ENCODE assay signal across 8 cellular contexts in the genomic region with DNA sequence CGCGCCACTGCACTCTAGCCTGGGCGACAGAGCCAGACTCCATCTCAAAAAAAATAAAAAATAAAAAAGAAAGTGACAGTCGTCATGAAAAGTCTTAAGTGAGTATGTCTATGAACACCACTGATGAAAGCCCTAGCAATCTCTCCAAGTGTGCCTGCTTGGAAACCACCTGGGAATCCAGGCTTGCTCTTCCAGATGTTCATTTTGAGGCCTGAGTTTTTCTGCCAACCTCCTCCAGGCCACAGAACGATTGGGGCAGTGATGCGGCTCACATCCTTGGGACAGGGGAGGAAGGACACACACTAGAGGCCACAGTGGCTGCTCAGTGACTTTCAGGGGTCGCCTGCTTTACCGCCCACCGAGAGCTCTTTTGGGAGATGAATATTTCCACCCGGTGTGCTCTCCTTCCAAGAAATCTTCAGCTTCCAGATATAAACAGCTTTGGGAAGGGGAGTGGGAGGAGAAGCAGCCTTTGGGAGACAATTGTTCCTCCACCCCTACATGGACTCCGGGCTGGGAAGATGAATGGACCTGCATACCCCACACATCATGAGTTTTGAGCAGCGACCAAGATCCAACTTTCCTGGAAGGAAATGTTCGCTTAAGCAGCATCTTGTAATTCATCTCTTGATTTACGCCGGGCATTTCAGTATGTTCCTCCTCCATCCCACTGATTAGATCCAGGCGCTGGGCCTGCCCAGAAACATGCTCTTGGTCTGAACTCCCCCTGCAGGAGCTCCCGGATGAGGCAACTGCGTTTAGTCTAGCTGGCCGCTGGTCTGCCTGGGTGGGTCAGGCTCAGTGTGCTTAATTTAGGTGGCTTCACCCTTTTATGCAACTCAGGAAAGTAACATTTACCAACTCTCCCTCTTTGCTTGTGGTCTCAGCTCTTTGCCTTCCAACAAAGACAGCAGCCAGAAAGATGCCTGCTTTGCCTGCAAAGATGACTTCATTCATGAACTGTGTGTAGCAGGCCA. TPM values are rescaled to one million over a fixed set of nuclear protein-coding genes. Genes with fewer than 3 reads are reported as not detected.
DNase-seq lines count a peak whose midpoint lies in the region; ATAC-seq, FAIRE-seq and TF ChIP-seq lines count a peak whose summit lies in the region.

No MANE protein-coding gene starts in this region.

- H3K27me3 ChIP-seq in BE2C: no peaks in the 10 kb centered on the region
- 0 out of 2 replicates have a peak, but pooled peaks cover 3% of the 10 kb centered on the region for H3K27me3 ChIP-seq in MM.1S (replicated peaks; ENCODE audit: insufficient read depth, low read length)
- H3K27me3 ChIP-seq in HepG2 (ENCODE audit: control insufficient read depth in 1 of 2, insufficient read depth in 2 of 2, low read length in 2 of 2): peaks cover 0 to 1% of the 10 kb centered on the region in 2 experiments; a peak in 2 of 5 replicates
- no peaks in the 10 kb centered on the region for H3K27me3 ChIP-seq in vagina

- in situ Hi-C loops in HepG2 (cut with HindIII; ENCODE audit: extremely low pct_ligation_motif_present, low pct_unique_long_range_greater_than_20kb): loop anchor here (5.0 kb wide), 1 partner anchor 80 kb away; no protein-coding TSS in a partner anchor

- H4K20me1 ChIP-seq in MM.1S (ENCODE audit: insufficient read depth, low read length) (no peaks in the 10 kb centered on the region), HepG2 (ENCODE audit: insufficient read depth, low read length) (no peaks in the 10 kb centered on the region)

- H3K79me2 ChIP-seq in MM.1S (ENCODE audit: low read length): no peaks in the 10 kb centered on the region
- H3K79me2 ChIP-seq in HepG2 (ENCODE audit: insufficient read depth, low read length): no peaks in the 10 kb centered on the region

- H3K9ac ChIP-seq in MM.1S (ENCODE audit: low read length) (no peak overlapping the region), HepG2 (ENCODE audit: insufficient read depth, low read depth, low read length) (peak overlapping the region; percentile 3; the same call in 1 of the 2 replicates)

- intact Hi-C loops in HepG2 (cut with micrococcal nuclease; ENCODE audit: unreplicated experiment) (loop anchor here (1.0 to 5.0 kb wide), 2 partner anchors 88 to 135 kb away; a partner anchor contains a TSS), vagina (cut with DNase I) (loop anchor here (2.0 kb wide), 1 partner anchor 87 kb away; no protein-coding TSS in a partner anchor)

- H3K4me1 ChIP-seq in BE2C (peaks cover 17% of the 10 kb centered on the region), MM.1S (ENCODE audit: low read length) (no peaks in the 10 kb centered on the region), HepG2 (ENCODE audit: insufficient read depth, low read length) (peaks cover 46% of the 10 kb centered on the region), vagina (peaks cover 24% of the 10 kb centered on the region)

- no peak for TF ChIP-seq EP300 in HepG2 (IDR thresholded peaks at IDR 0.05; ENCODE audit: low read depth in 2 of 2, low read length in 2 of 2)
- no peak for TF ChIP-seq EP300 in HepG2 (CRISPR knock-in tag; IDR thresholded peaks at IDR 0.05; ENCODE audit: borderline replicate concordance)

- H2AFZ ChIP-seq in MM.1S (ENCODE audit: low read length) (no peak overlapping the region), HepG2 (ENCODE audit: low read length) (no peak overlapping the region)

- POLR2A ChIA-PET in HepG2 (lab: Yijun Ruan, JAX): interaction anchor here (1.0 to 1.6 kb wide), 2 partner anchors 9 to 273 kb away, joined by 4 to 8 read pairs; a partner anchor contains a TSS

- CTCF ChIA-PET in HepG2 (lab: Yijun Ruan, JAX; ENCODE audit: low intra/inter-chr PET ratio, low total read pairs): interaction anchor here (1.0 to 2.2 kb wide), 2 partner anchors 86 to 89 kb away, joined by 3 to 13 read pairs; no protein-coding TSS in a partner anchor

- peak; percentile 64 for FAIRE-seq in HepG2 (lab: Jason Lieb, UNC)

- TF ChIP-seq POLR2A in HepG2 (IDR thresholded peaks at IDR 0.05; ENCODE audit: insufficient read depth in 1 of 2, low read depth in 2 of 2, low read length in 2 of 2) (no peak), vagina (IDR thresholded peaks at IDR 0.05) (no peak)

- no peaks in the 10 kb centered on the region for H3K9me2 ChIP-seq in MM.1S (replicated peaks; ENCODE audit: insufficient read depth, low read length)

- DNase-seq in BE2C: peak; percentile 89
- DNase-seq in MM.1S: no peak
- DNase-seq in brain pericyte (ENCODE audit: low read depth, low spot score): peak; percentile 50
- peak; percentile 70 for DNase-seq in HepG2 (ENCODE audit: low spot score)
- peak in 1 of 2 donors; percentile 97 for DNase-seq in vagina (ENCODE audit: extremely low spot score in 2 of 2)
- no peak for DNase-seq in stimulated activated CD8-positive, alpha-beta memory T cell treated with anti-CD3 and anti-CD28 coated beads, Interleukin-4, amount 100 ng/mL, for 48 hours

- H3F3A ChIP-seq in MM.1S (ENCODE audit: insufficient read depth, low read length): no peaks in the 10 kb centered on the region

- TF ChIP-seq RAD21 in HepG2 (CRISPR knock-in tag; IDR thresholded peaks at IDR 0.05): peak; percentile 67

- H3K36me3 ChIP-seq in BE2C (no peaks in the 10 kb centered on the region), MM.1S (replicated peaks; ENCODE audit: insufficient read depth, low read length) (no peaks in the 10 kb centered on the region), HepG2 (replicated peaks in 1 of 2; ENCODE audit: control insufficient read depth in 1 of 2, insufficient read depth in 2 of 2, low read length in 2 of 2) (no peaks in the 10 kb centered on the region), vagina (no peaks in the 10 kb centered on the region)

- H3K4me3 ChIP-seq in BE2C (ENCODE audit: low read depth, low read length): peak overlapping the region; percentile 36
- no peak overlapping the region for H3K4me3 ChIP-seq in MM.1S (ENCODE audit: low read length)
- H3K4me3 ChIP-seq in HepG2 (replicated peaks in 1 of 3; ENCODE audit: insufficient read depth in 1 of 3, low read depth in 2 of 3, low read length in 3 of 3): peak overlapping the region in 1 of 3 experiments; percentile 43; a peak in 1 of 6 replicates
- no peak overlapping the region for H3K4me3 ChIP-seq in vagina

- peak; percentile 90 for TF ChIP-seq CTCF in BE2C (IDR thresholded peaks at IDR 0.05; ENCODE audit: low read depth, low read length)
- 0 out of 2 replicates have a peak, but pooled peaks have one; percentile 7 for TF ChIP-seq CTCF in MM.1S (IDR thresholded peaks at IDR 0.05; ENCODE audit: low read length)
- TF ChIP-seq CTCF in HepG2 (CRISPR knock-in tag; IDR thresholded peaks at IDR 0.05): peak; percentile 88
- peak in 2 of 3 experiments; percentile 15 to 74 for TF ChIP-seq CTCF in vagina (IDR thresholded peaks at IDR 0.05)

- H3K4me2 ChIP-seq in MM.1S (ENCODE audit: low read depth, low read length): no peak overlapping the region
- H3K4me2 ChIP-seq in HepG2 (ENCODE audit: low read depth, low read length): peak overlapping the region; percentile 73

- H3K9me3 ChIP-seq in BE2C: no peaks in the 10 kb centered on the region
- no peaks in the 10 kb centered on the region for H3K9me3 ChIP-seq in MM.1S (replicated peaks; ENCODE audit: insufficient read depth, low read length)
- peaks cover 6% of the 10 kb centered on the region; the same call in 1 of the 2 replicates for H3K9me3 ChIP-seq in HepG2 (ENCODE audit: low read length)
- no peaks in the 10 kb centered on the region for H3K9me3 ChIP-seq in vagina

- no TSS peak for BruUV-seq in HepG2 (replicated peaks; lab: Mats Ljungman, UMichigan)

- ATAC-seq in HepG2: peak; percentile 75
- ATAC-seq in HG02981 (IDR thresholded peaks at IDR 0.05; ENCODE audit: unreplicated experiment): no peak
- ATAC-seq in GM21723 (IDR thresholded peaks at IDR 0.05; ENCODE audit: unreplicated experiment): no peak

- WGBS in HepG2 (ENCODE audit: low lambda C conversion rate): 38% methylated on average over 19 of the region's 19 CpGs

- no peak overlapping the region for H3K27ac ChIP-seq in MM.1S (ENCODE audit: low read length)
- H3K27ac ChIP-seq in HepG2 (ENCODE audit: extremely low read length, insufficient read depth, low read length): no peak overlapping the region
- H3K27ac ChIP-seq in vagina: peak overlapping the region; percentile 96

TF ChIP-seq in HepG2, 621 proteins besides CTCF, POLR2A, EP300 and RAD21 (continues in another document):
- no peak for TF ChIP-seq ZNF737 (CRISPR knock-in tag; IDR thresholded peaks at IDR 0.05; ENCODE audit: borderline replicate concordance)
- TF ChIP-seq, protein P1, sequence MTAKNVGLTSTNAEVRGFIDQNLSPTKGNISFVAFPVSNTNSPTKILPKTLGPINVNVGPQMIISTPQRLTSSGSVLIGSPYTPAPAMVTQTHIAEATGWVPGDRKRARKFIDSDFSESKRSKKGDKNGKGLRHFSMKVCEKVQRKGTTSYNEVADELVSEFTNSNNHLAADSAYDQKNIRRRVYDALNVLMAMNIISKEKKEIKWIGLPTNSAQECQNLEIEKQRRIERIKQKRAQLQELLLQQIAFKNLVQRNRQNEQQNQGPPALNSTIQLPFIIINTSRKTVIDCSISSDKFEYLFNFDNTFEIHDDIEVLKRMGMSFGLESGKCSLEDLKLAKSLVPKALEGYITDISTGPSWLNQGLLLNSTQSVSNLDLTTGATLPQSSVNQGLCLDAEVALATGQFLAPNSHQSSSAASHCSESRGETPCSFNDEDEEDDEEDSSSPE (CRISPR knock-in tag; IDR thresholded peaks at IDR 0.05): no peak

RNA-seq across cellular contexts. Expression of a gene that starts 6.2 kb away (rescaled TPM):
- polyA plus RNA-seq in BE2C (2012; ENCODE audit: insufficient read depth, insufficient read length, low read depth): 24.7 TPM
- 12.8 and 14.5 TPM in 2 replicates for total RNA-seq in HepG2 (2016; rRNA removed; fragmentation: Illumina TruSeq; extraction: Trizol)
- total RNA-seq in HepG2 (2016; cell fraction: cytosol; rRNA removed; fragmentation: Illumina TruSeq; extraction: Trizol; ENCODE audit: low read depth): 5.3 and 5.6 TPM in 2 replicates
- total RNA-seq in HepG2 (2016; cell fraction: insoluble cytoplasmic fraction; rRNA removed; fragmentation: Illumina TruSeq; extraction: Trizol): 10.9 and 12.6 TPM in 2 replicates
- 4.9 and 6.6 TPM in 2 replicates for total RNA-seq in HepG2 (2016; cell fraction: membrane; rRNA removed; fragmentation: Illumina TruSeq; extraction: Trizol)
- 17.4 and 18.3 TPM in 2 replicates for total RNA-seq in HepG2 (2016; cell fraction: nucleus; rRNA removed; fragmentation: Illumina TruSeq; extraction: Trizol)
- polyA plus RNA-seq in HepG2 (2011; rRNA removed): 7.0 and 9.1 TPM in 2 replicates
- 5.7 and 7.4 TPM in 2 replicates for polyA plus RNA-seq in HepG2 (2011; cell fraction: cytosol; rRNA removed)
- polyA plus RNA-seq in HepG2 (2011; cell fraction: nucleus; rRNA removed): 11.9 and 14.3 TPM in 2 replicates
- 5.8 and 6.7 TPM in 2 replicates for polyA plus RNA-seq in HepG2 (2012)
- polyA plus RNA-seq in HepG2 (2016; cell fraction: cytosol; fragmentation: Illumina TruSeq; extraction: Trizol; ENCODE audit: low read depth): 1.2 and 1.3 TPM in 2 replicates
- 8.7 and 10.7 TPM in 2 replicates for polyA plus RNA-seq in HepG2 (2016; cell fraction: insoluble cytoplasmic fraction; fragmentation: Illumina TruSeq; extraction: Trizol; ENCODE audit: low read depth)
- polyA plus RNA-seq in HepG2 (2016; cell fraction: membrane; fragmentation: Illumina TruSeq; extraction: Trizol; ENCODE audit: low read depth): 1.9 and 3.0 TPM in 2 replicates
- polyA plus RNA-seq in HepG2 (2016; cell fraction: nucleus; fragmentation: Illumina TruSeq; extraction: Trizol; ENCODE audit: insufficient read depth, low read depth): 10.3 and 16.0 TPM in 2 replicates
- polyA minus RNA-seq in HepG2 (2011; rRNA and poly(A)+ RNA removed; ENCODE audit: low replicate concordance): 27.1 and 32.1 TPM in 2 replicates
- polyA minus RNA-seq in HepG2 (2011; cell fraction: cytosol; rRNA and poly(A)+ RNA removed): 5.9 and 7.2 TPM in 2 replicates
- polyA minus RNA-seq in HepG2 (2011; cell fraction: nucleus; rRNA and poly(A)+ RNA removed): 29.2 and 35.8 TPM in 2 replicates
- 16.0 TPM for total RNA-seq in vagina

Comparison
In these comparisons a context has a peak if more than half of its experiments do, and no peak if none do; other contexts are left out.
1. DNase-seq: peak in BE2C (single experiment), brain pericyte (single experiment) and HepG2 (single experiment); none in MM.1S (single experiment) and stimulated activated CD8-positive, alpha-beta memory T cell treated with anti-CD3 and anti-CD28 coated beads, Interleukin-4, amount 100 ng/mL, for 48 hours (single experiment).
2. CTCF ChIP-seq: peak in every context shown above with its lines; median percentile 90 in BE2C; 88 in HepG2; 44 in vagina; 7 in MM.1S.